Comparison of ENCODE assay signal across 11 cellular contexts in genomic region chr15:70596354-70597055, GRCh38.
DNase-seq lines count a peak whose midpoint lies in the region; ATAC-seq and TF ChIP-seq lines count a peak whose summit lies in the region.
"Had no signal": no experiment of that assay in that cellular context is flagged by ENCODE, and none has a peak within 500 bp of the region (broad histone marks: within the 10 kb centered on the region; RNA-seq: fewer than 3 reads in every experiment).

No MANE protein-coding gene starts in this region.

- no TSS peak for BruUV-seq in IMR-90 (replicated peaks; lab: Mats Ljungman, UMichigan)

- no peak overlapping the region for H3K18ac ChIP-seq in IMR-90 (ENCODE audit: low read depth, low read length)

- H2AK5ac ChIP-seq in IMR-90 (ENCODE audit: low read depth, low read length), result no peak overlapping the region

- no peak overlapping the region for H2AFZ ChIP-seq in IMR-90 (replicated peaks; ENCODE audit: low read length, poor library complexity)

- ATAC-seq in IMR-90 (ENCODE audit: low read depth), result peak; percentile 89
- ATAC-seq in GM18519 (IDR thresholded peaks at IDR 0.05; ENCODE audit: low FRiP score, unreplicated experiment), result no peak
- ATAC-seq in GM19467 (IDR thresholded peaks at IDR 0.05; ENCODE audit: unreplicated experiment), result no peak
- ATAC-seq in HG02642 (IDR thresholded peaks at IDR 0.05; ENCODE audit: poor library complexity, unreplicated experiment), result no peak

- in situ Hi-C loops in IMR-90 (cut with MboI; ENCODE audit: low sequenced_read_pairs), result no loop called here

- DNase-seq in GM04503 (ENCODE audit: low read depth) (peak; percentile 64), IMR-90 (peak; percentile 91), astrocyte of the hippocampus (ENCODE audit: low read depth, low spot score) (peak; percentile 87), NCI-H1417 (lab: John Stamatoyannopoulos, UW) (no peak)
- DNase-seq: NCI-H446, pancreas had no signal

- no peak overlapping the region for H4K8ac ChIP-seq in IMR-90 (ENCODE audit: low read depth in 2 of 2, low read length in 2 of 2)

- no peak overlapping the region for H3K27ac ChIP-seq in IMR-90 (ENCODE audit: insufficient read depth, low read length)
- peak overlapping the region; percentile 33 for H3K27ac ChIP-seq in mesodermal cell (ENCODE audit: low read depth, low read length, severe bottlenecking)
- H3K27ac ChIP-seq: adrenal gland, pancreas had no signal

- H4K20me1 ChIP-seq in IMR-90 (ENCODE audit: insufficient read depth, low read length), result no peaks in the 10 kb centered on the region

- no peaks in the 10 kb centered on the region for H3K79me1 ChIP-seq in IMR-90 (ENCODE audit: low read depth in 1 of 2, low read length in 2 of 2)

- H3K27me3 ChIP-seq in IMR-90 (ENCODE audit: control insufficient read depth, insufficient read depth, low read length), result no peaks in the 10 kb centered on the region
- H3K27me3 ChIP-seq: adrenal gland had no signal

- WGBS in IMR-90 (ENCODE audit: extremely low coverage in 2 of 2, insufficient read length in 1 of 2), 2 experiments, result no CpG with 5 or more reads among the region's 2 CpGs
- 89 to 100% methylated on average over 1 of the region's 2 CpGs for WGBS in mesodermal cell (ENCODE audit: insufficient coverage in 2 of 2), 2 experiments

- no peak overlapping the region for H3K4ac ChIP-seq in IMR-90 (ENCODE audit: low read depth, low read length)

- no peak for TF ChIP-seq CTCF in IMR-90 (conservative IDR thresholded peaks at IDR 0.05; ENCODE audit: low read depth, low read length)

- no peak overlapping the region for H2BK15ac ChIP-seq in IMR-90 (ENCODE audit: low read depth, low read length)

- no peak overlapping the region for H3K23ac ChIP-seq in IMR-90 (ENCODE audit: low read depth, low read length)

- H2BK5ac ChIP-seq in IMR-90 (ENCODE audit: low read depth, low read length, poor library complexity, severe bottlenecking), result no peak overlapping the region

- H3K4me1 ChIP-seq in IMR-90 (ENCODE audit: control insufficient read depth, insufficient read depth, low read length), result peaks cover 4% of the 10 kb centered on the region; the same call in 1 of the 2 replicates
- peaks cover 18% of the 10 kb centered on the region for H3K4me1 ChIP-seq in mesodermal cell (ENCODE audit: control insufficient read depth, insufficient read depth, low read length, poor library complexity, severe bottlenecking)
- H3K4me1 ChIP-seq: adrenal gland, pancreas had no signal

- no peak overlapping the region for H3K56ac ChIP-seq in IMR-90 (ENCODE audit: extremely low read depth, insufficient read depth, low read length)

- H3K9me3 ChIP-seq in IMR-90 (ENCODE audit: control insufficient read depth, insufficient read depth, low read length) (0 out of 2 replicates have a peak, but pooled peaks cover 2% of the 10 kb centered on the region), mesodermal cell (ENCODE audit: control insufficient read depth, low read length) (peaks cover 8% of the 10 kb centered on the region)
- H3K9me3 ChIP-seq: adrenal gland had no signal

- H2AK9ac ChIP-seq in IMR-90 (replicated peaks; ENCODE audit: low read depth, low read length, poor library complexity), result no peak overlapping the region

- H3K14ac ChIP-seq in IMR-90 (replicated peaks; ENCODE audit: low read depth, low read length), result no peak overlapping the region

- CTCF ChIA-PET in IMR-90 (lab: Yijun Ruan, JAX), result interaction anchor here (0.6 kb wide), 1 partner anchor 1153 kb away, joined by 3 read pairs; no protein-coding TSS in a partner anchor

- H3K4me3 ChIP-seq in IMR-90 (ENCODE audit: insufficient read depth, low read depth, low read length), result no peak overlapping the region
- no peak overlapping the region for H3K4me3 ChIP-seq in mesodermal cell (ENCODE audit: extremely low read depth, insufficient read depth, low read length, poor library complexity, severe bottlenecking)
- H3K4me3 ChIP-seq: adrenal gland, pancreas had no signal

- no peak for TF ChIP-seq POLR2A in IMR-90 (IDR thresholded peaks at IDR 0.05; ENCODE audit: low read depth, low read length)

- H4K5ac ChIP-seq in IMR-90 (ENCODE audit: low read depth, low read length), result no peak overlapping the region

- no peak overlapping the region for H2BK20ac ChIP-seq in IMR-90 (ENCODE audit: low read depth, low read length)

- dilution Hi-C loops in IMR-90 (cut with HindIII; ENCODE audit: low sequenced_read_pairs, unreplicated experiment), result no loop called here

- H3K9me1 ChIP-seq in IMR-90 (ENCODE audit: insufficient read depth, low read length), result no peaks in the 10 kb centered on the region

- H4K91ac ChIP-seq in IMR-90 (ENCODE audit: insufficient read depth, low read depth, low read length), result peak overlapping the region; percentile 4; the same call in 1 of the 2 replicates

- POLR2A ChIA-PET in IMR-90 (lab: Charles Lee; ENCODE audit: unreplicated experiment), result no interaction called here

- no peak overlapping the region for H3K4me2 ChIP-seq in IMR-90 (ENCODE audit: low read depth, low read length)

- no peaks in the 10 kb centered on the region for H3K36me3 ChIP-seq in IMR-90 (ENCODE audit: control insufficient read depth, insufficient read depth, low read length)
- H3K36me3 ChIP-seq in mesodermal cell (ENCODE audit: control insufficient read depth, insufficient read depth, low read length), result no peaks in the 10 kb centered on the region
- H3K36me3 ChIP-seq: adrenal gland, pancreas had no signal

- no peak for TF ChIP-seq RAD21 in IMR-90 (IDR thresholded peaks at IDR 0.05; ENCODE audit: low read length)

- intact Hi-C loops in IMR-90 (cut with micrococcal nuclease), result no loop called here

- H3K9ac ChIP-seq in IMR-90 (ENCODE audit: low read depth, low read length), result no peak overlapping the region

- H2BK120ac ChIP-seq in IMR-90 (ENCODE audit: low read depth, low read length), result no peak overlapping the region

TF ChIP-seq in IMR-90, 13 proteins besides CTCF, POLR2A, EP300 and RAD21:
- no peak for TF ChIP-seq CHD1 (IDR thresholded peaks at IDR 0.05; ENCODE audit: low read depth, low read length)
- TF ChIP-seq USF2 (IDR thresholded peaks at IDR 0.05; ENCODE audit: low read depth, low read length), result no peak
- TF ChIP-seq ELK1 (IDR thresholded peaks at IDR 0.05; ENCODE audit: borderline replicate concordance, low read depth, low read length), result no peak
- TF ChIP-seq MAFK (IDR thresholded peaks at IDR 0.05; ENCODE audit: low read depth, low read length), result no peak
- no peak for TF ChIP-seq SMC3 (IDR thresholded peaks at IDR 0.05; ENCODE audit: low read depth, low read length)
- TF ChIP-seq MAZ (IDR thresholded peaks at IDR 0.05; ENCODE audit: borderline replicate concordance, low read depth, low read length), result no peak
- no peak for TF ChIP-seq NFE2L2 (IDR thresholded peaks at IDR 0.05; ENCODE audit: low read depth, low read length)
- TF ChIP-seq FOS (IDR thresholded peaks at IDR 0.05; ENCODE audit: low read depth, low read length), result peak; percentile 65; the same call in 1 of the 2 replicates

Comparison
In these comparisons a context has a peak if more than half of its experiments do, and no peak if none do; other contexts are left out.
1. DNase-seq: peak in GM04503 (single experiment), IMR-90 (single experiment) and astrocyte of the hippocampus (single experiment); none in NCI-H1417 (0 of 3).